Comparison of ENCODE assay signal across 8 cellular contexts in the genomic region with DNA sequence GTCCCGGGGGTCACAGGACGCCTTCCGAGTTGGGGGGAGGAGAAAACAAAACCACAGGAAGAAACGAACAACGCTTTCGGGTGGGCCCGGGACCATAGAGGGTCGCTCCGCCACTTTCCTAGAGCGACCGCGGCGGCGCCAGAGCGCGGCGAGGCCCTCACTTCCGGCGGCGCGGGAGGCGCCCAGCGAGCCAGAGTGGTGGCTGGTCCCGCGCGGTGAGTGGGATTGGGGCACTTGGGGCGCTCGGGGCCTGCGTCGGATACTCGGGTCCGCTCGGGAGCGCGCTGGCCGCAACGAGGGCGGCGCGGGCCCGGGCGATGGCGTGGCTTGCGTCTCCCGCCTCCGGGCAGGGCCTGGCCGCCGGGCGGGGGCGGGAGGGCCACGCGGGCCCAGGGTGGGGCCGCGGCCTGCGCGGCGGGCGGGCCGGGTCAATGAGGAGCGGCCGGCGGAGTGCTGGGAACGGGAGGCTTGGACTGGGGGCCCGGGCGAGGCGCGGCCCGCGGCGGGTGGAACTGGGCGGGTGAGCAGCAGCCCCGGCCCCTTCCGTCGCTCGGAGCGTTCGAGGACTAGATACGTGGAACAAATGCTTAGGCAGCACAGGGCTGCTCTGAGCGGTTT. TPM values are rescaled to one million over a fixed set of nuclear protein-coding genes. Genes with fewer than 3 reads are reported as not detected.
DNase-seq lines count a peak whose midpoint lies in the region; ATAC-seq, FAIRE-seq and TF ChIP-seq lines count a peak whose summit lies in the region.

A gene (plus strand): TSS at position 160 of the 618 bp plus-strand sequence. CDS start 2,446 bp downstream, outside the sequence.

- ATAC-seq in HG02970 (IDR thresholded peaks at IDR 0.05; ENCODE audit: low FRiP score, unreplicated experiment): peak; percentile 67
- peak; percentile 82 for ATAC-seq in activated CD8-positive, alpha-beta T cell treated with anti-CD3 and anti-CD28 coated beads for 36 hours
- ATAC-seq in memory B cell (ENCODE audit: low read depth): peak; percentile 82

- H3K4me3 Mint-ChIP-seq in activated CD8-positive, alpha-beta T cell treated with anti-CD3 and anti-CD28 coated beads for 36 hours: peak within 1 kb of the TSS; percentile 87
- H3K4me3 Mint-ChIP-seq in memory B cell: peak within 1 kb of the TSS; percentile 91

- CTCF ChIA-PET in activated CD8-positive, alpha-beta T cell treated with anti-CD3 and anti-CD28 coated beads for 36 hours (lab: Charles Lee): interaction anchor here (1.0 to 1.3 kb wide), 2 partner anchors 30 to 68 kb away, joined by 3 read pairs; no protein-coding TSS in a partner anchor

- no peak for TF ChIP-seq CTCF in activated CD8-positive, alpha-beta T cell treated with anti-CD3 and anti-CD28 coated beads for 36 hours (IDR thresholded peaks at IDR 0.05)

- intact Hi-C loops in activated CD8-positive, alpha-beta T cell treated with anti-CD3 and anti-CD28 coated beads for 36 hours (cut with micrococcal nuclease): loop anchor here (10.0 kb wide), 1 partner anchor 234 kb away; no protein-coding TSS in a partner anchor

- no peaks in the 10 kb centered on the region for H3K27me3 Mint-ChIP-seq in activated CD8-positive, alpha-beta T cell treated with anti-CD3 and anti-CD28 coated beads for 36 hours
- H3K27me3 Mint-ChIP-seq in memory B cell: no peaks in the 10 kb centered on the region

- peaks cover 43% of the 10 kb centered on the region for H3K36me3 Mint-ChIP-seq in activated CD8-positive, alpha-beta T cell treated with anti-CD3 and anti-CD28 coated beads for 36 hours (ENCODE audit: low read depth)
- peaks cover 27% of the 10 kb centered on the region for H3K36me3 Mint-ChIP-seq in memory B cell

- peak; percentile 68 for FAIRE-seq in GM18507 (lab: Jason Lieb, UNC)

- POLR2A ChIA-PET in activated CD8-positive, alpha-beta T cell treated with anti-CD3 and anti-CD28 coated beads for 36 hours (lab: Charles Lee): interaction anchor here (0.7 to 1.5 kb wide), 9 partner anchors 10 to 68 kb away, joined by 3 to 5 read pairs (median 4); no protein-coding TSS in a partner anchor

- H3K4me1 Mint-ChIP-seq in activated CD8-positive, alpha-beta T cell treated with anti-CD3 and anti-CD28 coated beads for 36 hours (ENCODE audit: low read depth): peaks cover 40% of the 10 kb centered on the region
- H3K4me1 Mint-ChIP-seq in memory B cell: peaks cover 12% of the 10 kb centered on the region

- peak; percentile 50 for DNase-seq in 8988T
- peak; percentile 58 for DNase-seq in GM18507 (ENCODE audit: extremely low spot score, insufficient read length, low read depth)
- peak; percentile 52 for DNase-seq in NCI-H2227 treated with DMSO at 0.1 percent for 48 hours (lab: John Stamatoyannopoulos, UW)
- peak; percentile 83 for DNase-seq in activated CD8-positive, alpha-beta T cell treated with anti-CD3 and anti-CD28 coated beads for 36 hours
- DNase-seq in effector CD8-positive, alpha-beta T cell (lab: John Stamatoyannopoulos, UW): peak; percentile 63
- peak; percentile 64 to 73 for DNase-seq in memory B cell (ENCODE audit: low spot score in 2 of 2)
- peak; percentile 45 for DNase-seq in stimulated activated CD8-positive, alpha-beta memory T cell treated with anti-CD3 and anti-CD28 coated beads, Interleukin-15, amount 100 ng/mL, for 24 hours (ENCODE audit: low read depth)

- peak within 1 kb of the TSS; percentile 97 for H3K27ac Mint-ChIP-seq in activated CD8-positive, alpha-beta T cell treated with anti-CD3 and anti-CD28 coated beads for 36 hours
- H3K27ac Mint-ChIP-seq in memory B cell: peak within 1 kb of the TSS; percentile 90

- H3K9me3 Mint-ChIP-seq in activated CD8-positive, alpha-beta T cell treated with anti-CD3 and anti-CD28 coated beads for 36 hours: peaks cover 30% of the 10 kb centered on the region
- peaks cover 4% of the 10 kb centered on the region for H3K9me3 Mint-ChIP-seq in memory B cell

RNA-seq across cellular contexts. Expression of the gene that starts here (rescaled TPM):
- total RNA-seq in activated CD8-positive, alpha-beta T cell treated with anti-CD3 and anti-CD28 coated beads for 36 hours: 10 to 100 TPM; 34.4 to 37.6 TPM

Comparison
In these comparisons a context has a peak if more than half of its experiments do, and no peak if none do; other contexts are left out.
1. Peak in every context shown above with its lines: DNase-seq and ATAC-seq.